In genomic region chr3:188789201-188789600, GRCh38 we compare ENCODE assay signal across 1 cellular context.
TF ChIP-seq lines count a peak whose summit lies in the region.

No MANE protein-coding gene starts in this region.

TF ChIP-seq in IMR-90, 13 proteins besides CTCF, POLR2A, EP300 and RAD21:
- TF ChIP-seq ELK1 (IDR thresholded peaks at IDR 0.05; ENCODE audit: borderline replicate concordance, low read depth, low read length) (no peak), CHD1 (IDR thresholded peaks at IDR 0.05; ENCODE audit: low read depth, low read length) (no peak), NFE2L2 (IDR thresholded peaks at IDR 0.05; ENCODE audit: low read depth, low read length) (no peak), SMC3 (IDR thresholded peaks at IDR 0.05; ENCODE audit: low read depth, low read length) (no peak), RFX5 (IDR thresholded peaks at IDR 0.05; ENCODE audit: low read depth, low read length) (no peak), MXI1 (IDR thresholded peaks at IDR 0.05; ENCODE audit: borderline replicate concordance, low read depth, low read length) (no peak), MAFK (IDR thresholded peaks at IDR 0.05; ENCODE audit: low read depth, low read length) (no peak), CEBPB (IDR thresholded peaks at IDR 0.05; ENCODE audit: low read depth, low read length) (no peak), BHLHE40 (IDR thresholded peaks at IDR 0.05; ENCODE audit: low read depth, low read length) (no peak), MAZ (IDR thresholded peaks at IDR 0.05; ENCODE audit: borderline replicate concordance, low read depth, low read length) (no peak), FOS (IDR thresholded peaks at IDR 0.05; ENCODE audit: low read depth, low read length) (no peak), RCOR1 (IDR thresholded peaks at IDR 0.05; ENCODE audit: insufficient replicate concordance, low read length) (no peak)
- TF ChIP-seq, protein P1, sequence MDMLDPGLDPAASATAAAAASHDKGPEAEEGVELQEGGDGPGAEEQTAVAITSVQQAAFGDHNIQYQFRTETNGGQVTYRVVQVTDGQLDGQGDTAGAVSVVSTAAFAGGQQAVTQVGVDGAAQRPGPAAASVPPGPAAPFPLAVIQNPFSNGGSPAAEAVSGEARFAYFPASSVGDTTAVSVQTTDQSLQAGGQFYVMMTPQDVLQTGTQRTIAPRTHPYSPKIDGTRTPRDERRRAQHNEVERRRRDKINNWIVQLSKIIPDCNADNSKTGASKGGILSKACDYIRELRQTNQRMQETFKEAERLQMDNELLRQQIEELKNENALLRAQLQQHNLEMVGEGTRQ (IDR thresholded peaks at IDR 0.05; ENCODE audit: low read depth, low read length), result no peak
